Comparison of ENCODE assay signal across 10 cellular contexts in the genomic region with DNA sequence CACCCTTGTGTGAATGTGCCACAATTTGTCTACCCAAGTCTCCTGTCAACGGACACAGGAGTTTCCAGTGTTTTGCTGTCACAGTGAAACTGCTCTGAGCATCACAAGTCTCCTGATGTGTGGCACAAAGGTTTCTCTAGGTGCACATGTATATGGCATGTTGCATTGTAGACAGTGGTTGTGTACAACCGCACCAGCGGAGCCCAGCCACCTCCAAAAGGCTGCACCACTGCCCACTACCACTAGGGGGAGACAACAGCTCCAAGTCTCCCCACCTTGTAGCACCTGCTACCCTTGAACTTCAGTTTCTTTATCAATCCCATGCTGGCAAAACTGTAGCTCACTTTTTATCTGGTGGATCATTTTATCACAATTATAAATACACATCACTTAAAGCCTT.
DNase-seq lines count a peak whose midpoint lies in the region; ATAC-seq and TF ChIP-seq lines count a peak whose summit lies in the region.
"Had no signal": no experiment of that assay in that cellular context is flagged by ENCODE, and none has a peak within 500 bp of the region (broad histone marks: within the 10 kb centered on the region; RNA-seq: fewer than 3 reads in every experiment).

No MANE protein-coding gene starts in this region.

- H3K4me3 Mint-ChIP-seq in MCF 10A (ENCODE audit: unreplicated experiment): no peak overlapping the region
- H3K4me3 Mint-ChIP-seq: brain had no signal

- H3K4me1 ChIP-seq in breast epithelium: no peaks in the 10 kb centered on the region

- intact Hi-C loops in MCF 10A (cut with micrococcal nuclease): no loop called here
- intact Hi-C loops in breast epithelium (cut with DNase I; ENCODE audit: low total_unique reads): no loop called here

- H3K4me1 Mint-ChIP-seq in MCF 10A (ENCODE audit: insufficient read depth, unreplicated experiment): peaks cover 1% of the 10 kb centered on the region

- H3K36me3 ChIP-seq in breast epithelium: no peaks in the 10 kb centered on the region

- peaks cover 23 to 26% of the 10 kb centered on the region in 2 donors for H3K9me3 ChIP-seq in breast epithelium

- BruUV-seq in MCF 10A (replicated peaks; lab: Mats Ljungman, UMichigan): no TSS peak

- no peak overlapping the region for H3K27ac ChIP-seq in breast epithelium

- CTCF ChIA-PET in MCF 10A (lab: Yijun Ruan, JAX): no interaction called here

- no peaks in the 10 kb centered on the region for H3K27me3 ChIP-seq in breast epithelium

- no peak for TF ChIP-seq POLR2A in breast epithelium (IDR thresholded peaks at IDR 0.05)

- H3K27me3 Mint-ChIP-seq in MCF 10A (ENCODE audit: insufficient read depth, unreplicated experiment): no peaks in the 10 kb centered on the region

- peak; percentile 36 for DNase-seq in MCF 10A (ENCODE audit: unreplicated experiment)
- DNase-seq in breast epithelium (ENCODE audit: low spot score in 2 of 2): no peak
- DNase-seq in LoVo (ENCODE audit: low spot score): peak; percentile 52
- no peak for DNase-seq in choroid plexus epithelial cell (ENCODE audit: low read depth)
- DNase-seq in stimulated activated CD4-positive, alpha-beta T cell treated with anti-CD3 and anti-CD28 coated beads, Interleukin-4, amount 100 ng/mL, for 24 hours: peak; percentile 8
- DNase-seq in NCI-H187 treated with DMSO at 0.1 percent for 48 hours (lab: John Stamatoyannopoulos, UW): no peak
- no peak for DNase-seq in NCI-H187 (lab: John Stamatoyannopoulos, UW)
- DNase-seq: NCI-H2029 had no signal

- H3K27ac Mint-ChIP-seq in MCF 10A (ENCODE audit: low read depth, unreplicated experiment): no peak overlapping the region
- H3K27ac Mint-ChIP-seq: brain had no signal

- ATAC-seq in HG03460 (IDR thresholded peaks at IDR 0.05; ENCODE audit: unreplicated experiment): no peak

- POLR2A ChIA-PET in MCF 10A (lab: Yijun Ruan, JAX): no interaction called here

- peak; percentile 70 for TF ChIP-seq CTCF in MCF 10A (IDR thresholded peaks at IDR 0.05; ENCODE audit: unreplicated experiment)
- peak in 1 of 3 donors; percentile 63 for TF ChIP-seq CTCF in breast epithelium (IDR thresholded peaks at IDR 0.05)
- TF ChIP-seq CTCF in choroid plexus epithelial cell (conservative IDR thresholded peaks at IDR 0.05; ENCODE audit: low read depth, low read length): peak; percentile 63

- H3K4me3 ChIP-seq in breast epithelium (no peak overlapping the region), choroid plexus epithelial cell (ENCODE audit: low read depth, low read length) (no peak overlapping the region)

- no peaks in the 10 kb centered on the region for H3K36me3 Mint-ChIP-seq in MCF 10A (ENCODE audit: insufficient read depth, unreplicated experiment)
- H3K36me3 Mint-ChIP-seq: brain had no signal

- no peaks in the 10 kb centered on the region for H3K9me3 Mint-ChIP-seq in MCF 10A (ENCODE audit: unreplicated experiment)

Comparison
In these comparisons a context has a peak if more than half of its experiments do, and no peak if none do; other contexts are left out.
1. DNase-seq: peak in MCF 10A (single experiment), LoVo (single experiment) and stimulated activated CD4-positive, alpha-beta T cell treated with anti-CD3 and anti-CD28 coated beads, Interleukin-4, amount 100 ng/mL, for 24 hours (single experiment); none in breast epithelium (0 of 2), choroid plexus epithelial cell (single experiment), NCI-H187 treated with DMSO at 0.1 percent for 48 hours (single experiment) and NCI-H187 (0 of 2).